ENCODE assay signal across 17 cellular contexts in genomic region chrX:153952373-153953026, GRCh38. TPM values are rescaled to one million over a fixed set of nuclear protein-coding genes. Genes with fewer than 3 reads are reported as not detected.
DNase-seq lines count a peak whose midpoint lies in the region; ATAC-seq and TF ChIP-seq lines count a peak whose summit lies in the region.
"Had no signal": no experiment of that assay in that cellular context is flagged by ENCODE, and none has a peak within 500 bp of the region (broad histone marks: within the 10 kb centered on the region; RNA-seq: fewer than 3 reads in every experiment).

No MANE protein-coding gene starts in this region.

- no peaks in the 10 kb centered on the region for H3K9me3 Mint-ChIP-seq in activated naive CD4-positive, alpha-beta T cell treated with anti-CD3 and anti-CD28 coated beads for 36 hours
- no peaks in the 10 kb centered on the region for H3K9me3 Mint-ChIP-seq in activated naive CD4-positive, alpha-beta T cell treated with anti-CD3 and anti-CD28 coated beads, Interleukin-2, amount 50 U/mL, for 72 hours
- H3K9me3 Mint-ChIP-seq in chondrocyte (ENCODE audit: low read depth) = no peaks in the 10 kb centered on the region
- H3K9me3 Mint-ChIP-seq: CD4-positive, alpha-beta T cell; immature natural killer cell had no signal

- H2AFZ ChIP-seq in neural cell (ENCODE audit: low read depth, low read length) = no peak overlapping the region

- H3F3A ChIP-seq in neural cell (ENCODE audit: insufficient read depth, low read length, poor library complexity, severe bottlenecking) = no peaks in the 10 kb centered on the region

- H3K4me3 ChIP-seq in neural cell (ENCODE audit: low read length) (no peak overlapping the region), tibial artery (no peak overlapping the region), lower leg skin (ENCODE audit: low read depth, poor library complexity, severe bottlenecking) (no peak overlapping the region)
- H3K4me3 ChIP-seq: gastrocnemius medialis, lower lobe of right lung, ovary, Peyer's patch, smooth muscle cell, tibial nerve had no signal

- CTCF ChIA-PET in activated naive CD4-positive, alpha-beta T cell treated with anti-CD3 and anti-CD28 coated beads for 36 hours (lab: Charles Lee) = interaction anchor here (1.7 kb wide), 1 partner anchor 189 kb away, joined by 7 read pairs; no protein-coding TSS in a partner anchor

- H3K36me3 ChIP-seq in neural cell (ENCODE audit: insufficient read depth, low read length) (no peaks in the 10 kb centered on the region), tibial artery (peaks cover 16 to 86% (median 82%) of the 10 kb centered on the region in 3 donors)
- H3K36me3 ChIP-seq: ovary had no signal

- H3K9ac ChIP-seq in neural cell (ENCODE audit: low read length) = peak overlapping the region; percentile 52

- H3K9me3 ChIP-seq in neural cell (ENCODE audit: low read length) (no peaks in the 10 kb centered on the region), tibial artery (no peaks in the 10 kb centered on the region)
- H3K9me3 ChIP-seq: gastrocnemius medialis, lower lobe of right lung, ovary, Peyer's patch, tibial nerve had no signal

- no peaks in the 10 kb centered on the region for H4K20me1 ChIP-seq in neural cell (ENCODE audit: insufficient read depth)

- no peak for DNase-seq in activated naive CD4-positive, alpha-beta T cell treated with anti-CD3 and anti-CD28 coated beads for 36 hours
- no peak for DNase-seq in activated naive CD4-positive, alpha-beta T cell treated with anti-CD3 and anti-CD28 coated beads, Interleukin-2, amount 50 U/mL, for 72 hours (ENCODE audit: low spot score in 2 of 2)
- DNase-seq in tibial artery = no peak
- DNase-seq in lower leg skin (ENCODE audit: low spot score in 2 of 2) = no peak
- DNase-seq in chondrocyte (ENCODE audit: low spot score) = no peak
- no peak for DNase-seq in D341Med (ENCODE audit: low spot score)

- intact Hi-C loops in activated naive CD4-positive, alpha-beta T cell treated with anti-CD3 and anti-CD28 coated beads for 36 hours (cut with micrococcal nuclease) = loop anchor here (1.0 kb wide), 1 partner anchor 188 kb away; the partner anchor contains the start of gene PLXNB3
- intact Hi-C loops in tibial artery (cut with DNase I; ENCODE audit: low total_unique reads) (loop anchor here (5.0 to 10.0 kb wide), 2 partner anchors 185 to 998 kb away; no protein-coding TSS in a partner anchor), lower leg skin (cut with DNase I; ENCODE audit: low total_unique reads) (loop anchor here (5.0 kb wide), 1 partner anchor 190 kb away; the partner anchor contains the start of gene PLXNB3)

- H3K4me1 ChIP-seq in tibial artery = peaks cover 0 to 15% (median 10%) of the 10 kb centered on the region in 4 donors
- H3K4me1 ChIP-seq: gastrocnemius medialis had no signal

- H3K4me1 Mint-ChIP-seq in activated naive CD4-positive, alpha-beta T cell treated with anti-CD3 and anti-CD28 coated beads for 36 hours (ENCODE audit: low read depth) = peaks cover 30% of the 10 kb centered on the region
- H3K4me1 Mint-ChIP-seq in chondrocyte (ENCODE audit: low read depth) = peaks cover 11% of the 10 kb centered on the region

- H3K4me3 Mint-ChIP-seq in activated naive CD4-positive, alpha-beta T cell treated with anti-CD3 and anti-CD28 coated beads for 36 hours = no peak overlapping the region
- no peak overlapping the region for H3K4me3 Mint-ChIP-seq in chondrocyte (ENCODE audit: unreplicated experiment)
- H3K4me3 Mint-ChIP-seq: immature natural killer cell had no signal

- H3K27me3 ChIP-seq in neural cell (ENCODE audit: insufficient read depth, low read depth, low read length) = no peaks in the 10 kb centered on the region
- no peaks in the 10 kb centered on the region for H3K27me3 ChIP-seq in tibial artery
- H3K27me3 ChIP-seq: gastrocnemius medialis, ovary, Peyer's patch, tibial nerve had no signal

- no peak overlapping the region for H3K4me2 ChIP-seq in neural cell (ENCODE audit: low read length)
- H3K4me2 ChIP-seq: smooth muscle cell had no signal

- TF ChIP-seq EP300 in neural cell (conservative IDR thresholded peaks at IDR 0.05; ENCODE audit: poor library complexity, severe bottlenecking) = no peak

- peaks cover 22% of the 10 kb centered on the region for H3K36me3 Mint-ChIP-seq in activated naive CD4-positive, alpha-beta T cell treated with anti-CD3 and anti-CD28 coated beads for 36 hours (ENCODE audit: low read depth)
- H3K36me3 Mint-ChIP-seq in activated naive CD4-positive, alpha-beta T cell treated with anti-CD3 and anti-CD28 coated beads, Interleukin-2, amount 50 U/mL, for 72 hours = peaks cover 6 to 7% of the 10 kb centered on the region in 2 donors
- peaks cover 43% of the 10 kb centered on the region for H3K36me3 Mint-ChIP-seq in chondrocyte (ENCODE audit: low read depth)

- 92 to 94% methylated on average over 14 to 18 of the region's 32 CpGs for WGBS in lower leg skin, 2 donors

- no peak for TF ChIP-seq CTCF in neural cell (IDR thresholded peaks at IDR 0.05; ENCODE audit: poor library complexity, severe bottlenecking)
- TF ChIP-seq CTCF in tibial artery (IDR thresholded peaks at IDR 0.05) = no peak
- no peak for TF ChIP-seq CTCF in lower leg skin (IDR thresholded peaks at IDR 0.05)
- no peak for TF ChIP-seq CTCF in chondrocyte (IDR thresholded peaks at IDR 0.05)

- peak overlapping the region; percentile 47 for H3K27ac ChIP-seq in cingulate gyrus (ENCODE audit: low read depth, low read length)
- peak overlapping the region; percentile 70 for H3K27ac ChIP-seq in neural cell (ENCODE audit: low read length)
- peak overlapping the region; percentile 85 to 88 for H3K27ac ChIP-seq in tibial artery
- H3K27ac ChIP-seq: lower lobe of right lung, ovary had no signal

- no peak for TF ChIP-seq POLR2A in lower leg skin (IDR thresholded peaks at IDR 0.05)

- H3K27me3 Mint-ChIP-seq in activated naive CD4-positive, alpha-beta T cell treated with anti-CD3 and anti-CD28 coated beads for 36 hours (ENCODE audit: low read depth) = no peaks in the 10 kb centered on the region
- H3K27me3 Mint-ChIP-seq in chondrocyte (ENCODE audit: low read depth) = no peaks in the 10 kb centered on the region
- H3K27me3 Mint-ChIP-seq: CD4-positive, alpha-beta T cell had no signal

- no peaks in the 10 kb centered on the region for H3K9me2 ChIP-seq in neural cell (ENCODE audit: insufficient read depth, low read length)

- no peak for TF ChIP-seq RAD21 in neural cell (conservative IDR thresholded peaks at IDR 0.05)

- ATAC-seq in activated naive CD4-positive, alpha-beta T cell treated with anti-CD3 and anti-CD28 coated beads, Interleukin-2, amount 50 U/mL, for 72 hours = no peak

- H3K27ac Mint-ChIP-seq in activated naive CD4-positive, alpha-beta T cell treated with anti-CD3 and anti-CD28 coated beads for 36 hours = peak overlapping the region; percentile 63
- H3K27ac Mint-ChIP-seq in activated naive CD4-positive, alpha-beta T cell treated with anti-CD3 and anti-CD28 coated beads, Interleukin-2, amount 50 U/mL, for 72 hours = no peak overlapping the region
- H3K27ac Mint-ChIP-seq in chondrocyte (ENCODE audit: unreplicated experiment) = no peak overlapping the region
- H3K27ac Mint-ChIP-seq: CD4-positive, alpha-beta T cell had no signal

- H3K79me2 ChIP-seq in neural cell (replicated peaks; ENCODE audit: insufficient read depth, low read length) = no peaks in the 10 kb centered on the region

TF ChIP-seq in neural cell, 6 proteins besides CTCF, POLR2A, EP300 and RAD21 (continues in another document):
- TF ChIP-seq POLR2AphosphoS5 (IDR thresholded peaks at IDR 0.05) (no peak), TAF1 (IDR thresholded peaks at IDR 0.05; ENCODE audit: low read depth) (no peak), EZH2 (IDR thresholded peaks at IDR 0.05; ENCODE audit: borderline replicate concordance, insufficient read depth, low read length, poor library complexity, severe bottlenecking) (no peak), MXI1 (conservative IDR thresholded peaks at IDR 0.05; ENCODE audit: poor library complexity, severe bottlenecking) (no peak)

RNA-seq across cellular contexts. Expression of gene RENBP, which starts 8.1 kb away (rescaled TPM):
- 10 to 100 TPM; 11.3 to 13.1 TPM for total RNA-seq in activated naive CD4-positive, alpha-beta T cell treated with anti-CD3 and anti-CD28 coated beads for 36 hours
- total RNA-seq in activated naive CD4-positive, alpha-beta T cell treated with anti-CD3 and anti-CD28 coated beads, Interleukin-2, amount 50 U/mL, for 72 hours = 10 to 100 TPM; 14.8 to 16.1 TPM
- 0.89 and 2.5 TPM in 2 replicates for polyA plus RNA-seq in neural cell
- polyA minus RNA-seq in neural cell = 1.2 and 2.4 TPM in 2 replicates
- 10 to 100 TPM in 1 of 4 donors, 1 to 10 TPM in 2, under 1 TPM in 1; 0.76 to 11.8 (median 4.2) TPM for total RNA-seq in lower leg skin
- total RNA-seq in chondrocyte = 6.5 to 13.4 TPM (median 13.1 TPM) in 3 replicates
- total RNA-seq: M059J, smooth muscle cell had no signal

RNA-seq across cellular contexts. Expression of gene NAA10, which starts 17.7 kb away (rescaled TPM):
- 100 to 1,000 TPM; 120 to 121 TPM for total RNA-seq in activated naive CD4-positive, alpha-beta T cell treated with anti-CD3 and anti-CD28 coated beads for 36 hours
- total RNA-seq in activated naive CD4-positive, alpha-beta T cell treated with anti-CD3 and anti-CD28 coated beads, Interleukin-2, amount 50 U/mL, for 72 hours = 100 to 1,000 TPM in 1 of 2 donors, 10 to 100 TPM in 1; 97.9 to 129 TPM
- polyA plus RNA-seq in neural cell = 117 and 159 TPM in 2 replicates
- 35.5 and 40.4 TPM in 2 replicates for polyA minus RNA-seq in neural cell
- total RNA-seq in lower leg skin (10 to 100 TPM; 32.6 to 70.9 (median 51.1) TPM), chondrocyte (89.5 to 99.8 TPM (median 91.4 TPM) in 3 replicates)

RNA-seq across cellular contexts. Expression of gene HCFC1, which starts 19.1 kb away (rescaled TPM):
- total RNA-seq in activated naive CD4-positive, alpha-beta T cell treated with anti-CD3 and anti-CD28 coated beads for 36 hours = 10 to 100 TPM; 85.0 to 86.1 TPM
- 100 to 1,000 TPM in 1 of 2 donors, 10 to 100 TPM in 1; 95.9 to 102 TPM for total RNA-seq in activated naive CD4-positive, alpha-beta T cell treated with anti-CD3 and anti-CD28 coated beads, Interleukin-2, amount 50 U/mL, for 72 hours
- polyA plus RNA-seq in neural cell = 7.3 and 10.3 TPM in 2 replicates
- polyA minus RNA-seq in neural cell = 25.5 and 29.9 TPM in 2 replicates
- total RNA-seq in lower leg skin (10 to 100 TPM; 32.6 to 51.6 (median 40.9) TPM), chondrocyte (60.1 to 89.9 TPM (median 67.2 TPM) in 3 replicates)

RNA-seq across cellular contexts. Expression of gene TMEM187, which starts 20.1 kb away (rescaled TPM):
- 1 to 10 TPM; 6.2 to 6.7 TPM for total RNA-seq in activated naive CD4-positive, alpha-beta T cell treated with anti-CD3 and anti-CD28 coated beads for 36 hours
- total RNA-seq in activated naive CD4-positive, alpha-beta T cell treated with anti-CD3 and anti-CD28 coated beads, Interleukin-2, amount 50 U/mL, for 72 hours = 1 to 10 TPM; 5.1 to 6.4 TPM
- 5.2 and 6.3 TPM in 2 replicates for polyA plus RNA-seq in neural cell
- polyA minus RNA-seq in neural cell = 3.0 and 5.4 TPM in 2 replicates
- 10 to 100 TPM; 10.1 to 21.6 (median 14.4) TPM for total RNA-seq in lower leg skin
- 12.3 to 20.3 TPM (median 18.3 TPM) in 3 replicates for total RNA-seq in chondrocyte

RNA-seq across cellular contexts. Expression of gene ARHGAP4, which starts 26.4 kb away (rescaled TPM):
- 100 to 1,000 TPM; 154 to 161 TPM for total RNA-seq in activated naive CD4-positive, alpha-beta T cell treated with anti-CD3 and anti-CD28 coated beads for 36 hours
- 100 to 1,000 TPM in 1 of 2 donors, 10 to 100 TPM in 1; 90.0 to 138 TPM for total RNA-seq in activated naive CD4-positive, alpha-beta T cell treated with anti-CD3 and anti-CD28 coated beads, Interleukin-2, amount 50 U/mL, for 72 hours
- polyA plus RNA-seq in neural cell = 11.2 and 12.1 TPM in 2 replicates
- polyA minus RNA-seq in neural cell = 2.9 and 5.3 TPM in 2 replicates
- total RNA-seq in lower leg skin (10 to 100 TPM in 2 of 4 donors, 1 to 10 TPM in 2; 2.7 to 14.8 (median 10.5) TPM), chondrocyte (2.8 to 3.7 TPM (median 3.1 TPM) in 3 replicates)
